Comparison of ENCODE assay signal across 6 cellular contexts in the genomic region with DNA sequence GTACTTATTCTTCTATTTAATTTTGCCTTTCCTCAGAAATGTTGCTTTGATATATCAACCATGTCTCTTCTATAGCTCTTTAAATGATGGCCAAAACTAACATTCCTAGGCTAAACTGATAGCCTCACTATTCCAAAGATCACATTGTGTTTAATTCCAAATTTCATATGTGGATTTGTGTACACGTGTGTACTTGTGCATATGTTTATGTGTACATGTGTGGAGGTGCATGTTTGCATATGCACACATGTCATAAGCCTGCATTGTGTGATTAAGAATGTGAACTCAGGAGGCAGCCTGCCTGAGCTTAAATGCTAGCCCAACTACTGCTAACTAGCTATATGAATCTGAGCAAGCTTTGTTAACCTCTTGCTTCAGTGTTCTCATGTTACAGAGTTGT.
"Had no signal": no experiment of that assay in that cellular context is flagged by ENCODE, and none has a peak within 500 bp of the region (broad histone marks: within the 10 kb centered on the region; RNA-seq: fewer than 3 reads in every experiment).

No MANE protein-coding gene starts in this region.

- H3K4me2 ChIP-seq: GM23338, KMS-11 had no signal

- FAIRE-seq: H1, HTR-8/SVneo had no signal

- H2AFZ ChIP-seq: GM23338 had no signal

- H3K9ac ChIP-seq: KMS-11 had no signal

- ATAC-seq: GM23338 had no signal

- DNase-seq: H7, KBM-7 had no signal

- H3K27ac ChIP-seq: KMS-11 had no signal

- H3K4me3 ChIP-seq: GM23338 had no signal
